8 cellular contexts compared by ENCODE assay signal in genomic region chr6:37258716-37259115, GRCh38. TPM values are rescaled to one million over a fixed set of nuclear protein-coding genes. Genes with fewer than 3 reads are reported as not detected.
A peak's percentile ranks its signal among the peaks of the same experiment; 100 is the strongest.
DNase-seq lines count a peak whose midpoint lies in the region; ATAC-seq and TF ChIP-seq lines count a peak whose summit lies in the region.

No MANE protein-coding gene starts in this region.

- peaks cover 3% of the 10 kb centered on the region for H3K36me3 Mint-ChIP-seq in activated naive CD4-positive, alpha-beta T cell treated with anti-CD3 and anti-CD28 coated beads, Interleukin-2, amount 50 U/mL, for 24 hours

- H3K4me1 ChIP-seq in body of pancreas (peaks cover 41% of the 10 kb centered on the region), lung (ENCODE audit: control insufficient read depth in 2 of 2, insufficient read depth in 2 of 2, low read length in 2 of 2) (peaks cover 2 to 12% of the 10 kb centered on the region in 2 donors), upper lobe of left lung (peaks cover 15 to 36% (median 22%) of the 10 kb centered on the region in 4 donors)

- TF ChIP-seq POLR2A in body of pancreas (IDR thresholded peaks at IDR 0.05) (no peak), upper lobe of left lung (IDR thresholded peaks at IDR 0.05) (no peak)

- H3K4me3 ChIP-seq in body of pancreas (peak overlapping the region in 1 of 2 donors; percentile 82), lung (peak overlapping the region; percentile 97), upper lobe of left lung (peak overlapping the region; percentile 68 to 82 (median 80))

- H3K4me3 Mint-ChIP-seq in activated naive CD4-positive, alpha-beta T cell treated with anti-CD3 and anti-CD28 coated beads, Interleukin-2, amount 50 U/mL, for 24 hours = peak overlapping the region; percentile 93

- H3K27ac ChIP-seq in body of pancreas (peak overlapping the region in 3 of 4 donors; percentile 83 to 95 (median 90)), lung (ENCODE audit: low read depth in 1 of 2, low read length in 1 of 2) (peak overlapping the region in 1 of 2 donors; percentile 87), upper lobe of left lung (peak overlapping the region in 3 of 4 donors; percentile 91 to 94 (median 93))

- TF ChIP-seq EP300 in upper lobe of left lung (IDR thresholded peaks at IDR 0.05) = no peak

- TF ChIP-seq CTCF in body of pancreas (IDR thresholded peaks at IDR 0.05) (no peak), lung (IDR thresholded peaks at IDR 0.05; ENCODE audit: control extremely low read depth, extremely low read depth) (no peak), upper lobe of left lung (IDR thresholded peaks at IDR 0.05) (no peak)

- no peak for DNase-seq in activated naive CD4-positive, alpha-beta T cell treated with Interleukin-2 at 50 U/mL for 16 hours
- DNase-seq in body of pancreas (no peak), lung (ENCODE audit: low spot score) (no peak), upper lobe of left lung (no peak), NCI-H526 (lab: John Stamatoyannopoulos, UW) (no peak), HCEC 1CT (no peak), DMS153 treated with DMSO at 0.1 percent for 48 hours (lab: John Stamatoyannopoulos, UW; ENCODE audit: unreplicated experiment) (no peak)

- peak overlapping the region; percentile 98 for H3K27ac Mint-ChIP-seq in activated naive CD4-positive, alpha-beta T cell treated with anti-CD3 and anti-CD28 coated beads, Interleukin-2, amount 50 U/mL, for 24 hours

- no peaks in the 10 kb centered on the region for H3K9me3 ChIP-seq in body of pancreas
- no peaks in the 10 kb centered on the region for H3K9me3 ChIP-seq in lung (ENCODE audit: control insufficient read depth in 2 of 2, insufficient read depth in 1 of 2, low read length in 1 of 2)
- H3K9me3 ChIP-seq in upper lobe of left lung = no peaks in the 10 kb centered on the region

- peaks cover 68% of the 10 kb centered on the region for H3K4me1 Mint-ChIP-seq in activated naive CD4-positive, alpha-beta T cell treated with anti-CD3 and anti-CD28 coated beads, Interleukin-2, amount 50 U/mL, for 24 hours

- 18 to 21% methylated on average over 3 of the region's 3 CpGs for WGBS in body of pancreas, 2 donors
- WGBS in lung, 2 donors = 41 to 42% methylated on average over 3 of the region's 3 CpGs
- WGBS in upper lobe of left lung, 2 donors = 36 to 62% methylated on average over 3 of the region's 3 CpGs

- no peaks in the 10 kb centered on the region for H3K9me3 Mint-ChIP-seq in activated naive CD4-positive, alpha-beta T cell treated with anti-CD3 and anti-CD28 coated beads, Interleukin-2, amount 50 U/mL, for 24 hours

- intact Hi-C loops in body of pancreas (cut with DNase I) = no loop called here

- ATAC-seq in body of pancreas (no peak), lung (ENCODE audit: insufficient read depth, low FRiP score) (no peak), upper lobe of left lung (ENCODE audit: low FRiP score in 2 of 2) (no peak)

- H3K36me3 ChIP-seq in body of pancreas (replicated peaks in 1 of 2; ENCODE audit: insufficient read depth in 1 of 2, low read depth in 2 of 2) (no peaks in the 10 kb centered on the region), lung (ENCODE audit: control insufficient read depth in 2 of 2, insufficient read depth in 2 of 2, low read length in 2 of 2) (no peaks in the 10 kb centered on the region), upper lobe of left lung (no peaks in the 10 kb centered on the region)

- H3K27me3 Mint-ChIP-seq in activated naive CD4-positive, alpha-beta T cell treated with anti-CD3 and anti-CD28 coated beads, Interleukin-2, amount 50 U/mL, for 24 hours = no peaks in the 10 kb centered on the region

- H3K27me3 ChIP-seq in body of pancreas (no peaks in the 10 kb centered on the region), lung (ENCODE audit: control insufficient read depth, insufficient read depth) (no peaks in the 10 kb centered on the region), upper lobe of left lung (no peaks in the 10 kb centered on the region)

RNA-seq across cellular contexts. Expression of gene TMEM217, which starts 0.8 kb away (rescaled TPM):
- total RNA-seq in body of pancreas (not detected), lung (under 1 TPM; 0.40 to 1.00 TPM), upper lobe of left lung (1 to 10 TPM in 4 of 6 donors, under 1 TPM in 2; 0.67 to 3.4 (median 1.1) TPM)
- 1 to 10 TPM in 1 of 2 donors, under 1 TPM in 1; 0.94 to 1.9 TPM for polyA plus RNA-seq in lung

RNA-seq across cellular contexts. Expression of gene TBC1D22B, which starts 1.1 kb away (rescaled TPM):
- total RNA-seq in body of pancreas (1 to 10 TPM; 8.0 to 8.2 TPM), lung (1 to 10 TPM; 9.4 to 9.7 TPM), upper lobe of left lung (10 to 100 TPM in 5 of 6 donors, 1 to 10 TPM in 1; 10.0 to 17.8 (median 10.9) TPM)
- 1 to 10 TPM; 6.8 to 8.2 TPM for polyA plus RNA-seq in lung
